Comparison of ENCODE assay signal across 24 cellular contexts in the genomic region with DNA sequence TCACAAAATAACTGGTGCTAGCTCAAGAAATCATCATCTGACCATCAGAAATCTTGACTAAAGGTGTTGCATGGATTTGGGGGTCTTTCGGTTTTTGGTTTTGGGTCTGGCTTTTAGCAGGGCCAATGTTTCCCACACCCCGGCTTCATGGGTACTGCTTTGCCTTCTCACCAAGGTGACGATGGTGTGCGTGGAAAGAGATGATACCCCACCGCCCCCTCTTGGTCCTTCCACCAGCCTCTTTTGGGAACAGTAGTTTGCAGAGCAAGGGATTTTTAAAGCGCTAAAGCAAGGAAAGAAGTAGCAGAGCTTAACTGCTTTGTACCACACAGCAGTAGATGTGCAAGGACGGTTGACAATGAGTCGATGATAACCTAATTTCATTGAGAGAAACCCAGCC. TPM values are rescaled to one million over a fixed set of nuclear protein-coding genes. Genes with fewer than 3 reads are reported as not detected.
DNase-seq lines count a peak whose midpoint lies in the region; ATAC-seq, FAIRE-seq and TF ChIP-seq lines count a peak whose summit lies in the region.
"Had no signal": no experiment of that assay in that cellular context is flagged by ENCODE, and none has a peak within 500 bp of the region (broad histone marks: within the 10 kb centered on the region; RNA-seq: fewer than 3 reads in every experiment).

No MANE protein-coding gene starts in this region.

- TF ChIP-seq EP300 in H1 (IDR thresholded peaks at IDR 0.05; ENCODE audit: borderline replicate concordance in 1 of 2, low read depth in 2 of 2, low read length in 2 of 2), result no peak

- H3K4me1 ChIP-seq in GM23338 (ENCODE audit: insufficient read depth) (peaks cover 27% of the 10 kb centered on the region), H1 (replicated peaks in 1 of 4; ENCODE audit: control insufficient read depth in 3 of 4, insufficient read depth in 4 of 4, low read length in 3 of 4) (peaks cover 4 to 13% (median 12%) of the 10 kb centered on the region in 4 experiments)
- H3K4me1 ChIP-seq: A549; BE2C; BLaER1 treated with 17β-estradiol and CSF1 and Interleukin-3, amounts not matched to agents 10 nM and 100 nM had no signal

- H3F3A ChIP-seq in GM23338 (replicated peaks; ENCODE audit: low read depth), result peaks cover 3% of the 10 kb centered on the region; the same call in 1 of the 2 replicates

- no peaks in the 10 kb centered on the region for H3K27me3 Mint-ChIP-seq in activated T-cell treated with anti-CD3 and anti-CD28 coated beads, Interleukin-2, amount 50 U/mL, for 24 hours
- no peaks in the 10 kb centered on the region for H3K27me3 Mint-ChIP-seq in activated T-cell treated with anti-CD3 and anti-CD28 coated beads, Interleukin-2, amount 50 U/mL, for 72 hours (ENCODE audit: low read depth)
- peaks cover 10% of the 10 kb centered on the region for H3K27me3 Mint-ChIP-seq in GM23338 (ENCODE audit: insufficient read depth, low read depth, poor library complexity)
- H3K27me3 Mint-ChIP-seq: CD4-positive, alpha-beta T cell; CD8-positive, alpha-beta memory T cell had no signal

- H3K4me1 Mint-ChIP-seq in activated T-cell treated with anti-CD3 and anti-CD28 coated beads, Interleukin-2, amount 50 U/mL, for 24 hours (ENCODE audit: low read depth), result peaks cover 3% of the 10 kb centered on the region
- no peaks in the 10 kb centered on the region for H3K4me1 Mint-ChIP-seq in activated T-cell treated with anti-CD3 and anti-CD28 coated beads, Interleukin-2, amount 50 U/mL, for 72 hours (ENCODE audit: low read depth)
- peaks cover 26% of the 10 kb centered on the region for H3K4me1 Mint-ChIP-seq in GM23338
- H3K4me1 Mint-ChIP-seq: CD14-positive monocyte had no signal

- H3K9ac ChIP-seq in H1 (replicated peaks in 1 of 4; ENCODE audit: extremely low read depth in 1 of 4, low read depth in 3 of 4, low read length in 3 of 4), result no peak overlapping the region
- H3K9ac ChIP-seq: BLaER1 treated with 17β-estradiol and CSF1 and Interleukin-3, amounts not matched to agents 10 nM and 100 nM had no signal

- no peak overlapping the region for H4K91ac ChIP-seq in H1 (replicated peaks; ENCODE audit: insufficient read length, low read length)

- no peak for FAIRE-seq in H1 (lab: Jason Lieb, UNC)
- FAIRE-seq: A549, D721Med, GM12878 had no signal

- intact Hi-C loops in head of caudate nucleus (cut with DNase I), result no loop called here

- CTCF ChIA-PET in H1 (lab: Charles Lee; ENCODE audit: partially characterized antibody), result interaction anchor here (1.0 to 2.0 kb wide), 8 partner anchors 21 to 279 kb away, joined by 3 to 8 read pairs (median 4); no protein-coding TSS in a partner anchor

- no peak overlapping the region for H4K5ac ChIP-seq in H1 (ENCODE audit: insufficient read length, low read depth, low read length)

- DNase-seq in activated T-cell treated with anti-CD3 and anti-CD28 coated beads, Interleukin-2, amount 50 U/mL, for 24 hours, result no peak
- DNase-seq in activated T-cell treated with anti-CD3 and anti-CD28 coated beads, Interleukin-2, amount 50 U/mL, for 72 hours, result no peak
- DNase-seq in GM23338 (ENCODE audit: low spot score), result peak; percentile 25
- no peak for DNase-seq in H1 (ENCODE audit: low read depth in 1 of 2, low spot score in 2 of 2)
- no peak for DNase-seq in head of caudate nucleus
- DNase-seq in NK-92 (lab: John Stamatoyannopoulos, UW; ENCODE audit: unreplicated experiment), result no peak
- DNase-seq: 8988T; ACHN; AML-193; BE2C; CD4-positive, alpha-beta T cell; DMS 273 treated with DMSO at 0.1 percent for 48 hours; DMS79; EL; GDM1; GOT3; H7 had no signal

- no peak overlapping the region for H3K56ac ChIP-seq in H1 (replicated peaks; ENCODE audit: insufficient read length, low read depth, low read length)

- H4K20me1 ChIP-seq in GM23338 (replicated peaks; ENCODE audit: insufficient read depth) (no peaks in the 10 kb centered on the region; the same call in 1 of the 2 replicates), H1 (replicated peaks in 1 of 2; ENCODE audit: control insufficient read depth in 1 of 2, insufficient read depth in 2 of 2, low read length in 2 of 2) (peaks cover 0 to 3% of the 10 kb centered on the region in 2 experiments)

- TF ChIP-seq CTCF in GM23338 (conservative IDR thresholded peaks at IDR 0.05; ENCODE audit: low read depth in 2 of 2) (peak; percentile 28 to 52; a peak in 3 of 4 replicates), H1 (IDR thresholded peaks at IDR 0.05; ENCODE audit: control extremely low read depth in 1 of 3, insufficient read depth in 1 of 3, low read depth in 1 of 3, low read length in 3 of 3) (no peak)

- H2AFZ ChIP-seq in GM23338, result no peak overlapping the region
- no peak overlapping the region for H2AFZ ChIP-seq in H1 (ENCODE audit: low read length)

- H3K4ac ChIP-seq in H1 (replicated peaks; ENCODE audit: insufficient read length, low read depth, low read length), result no peak overlapping the region

- no peak for TF ChIP-seq POLR2A in H1 (IDR thresholded peaks at IDR 0.05; ENCODE audit: control extremely low read depth in 1 of 2, low read depth in 2 of 2, low read length in 2 of 2)

- no peak overlapping the region for H3K14ac ChIP-seq in H1 (ENCODE audit: insufficient read length)

- no peak overlapping the region for H2BK12ac ChIP-seq in H1 (ENCODE audit: low read depth, low read length)

- no peak overlapping the region for H2BK20ac ChIP-seq in H1 (ENCODE audit: low read length)

- no peaks in the 10 kb centered on the region for H3K9me2 ChIP-seq in GM23338 (ENCODE audit: insufficient read depth)

- H3K27ac ChIP-seq in GM23338 (ENCODE audit: low read depth) (no peak overlapping the region), H1 (ENCODE audit: low read depth, low read length) (no peak overlapping the region)
- H3K27ac ChIP-seq: A549; BLaER1 treated with 17β-estradiol and CSF1 and Interleukin-3, amounts not matched to agents 10 nM and 100 nM had no signal

- H2AK5ac ChIP-seq in H1 (ENCODE audit: low read depth, low read length), result no peak overlapping the region

- POLR2A ChIA-PET in H1 (lab: Charles Lee; ENCODE audit: partially characterized antibody), result no interaction called here

- no peaks in the 10 kb centered on the region for H3K9me3 Mint-ChIP-seq in activated T-cell treated with anti-CD3 and anti-CD28 coated beads, Interleukin-2, amount 50 U/mL, for 24 hours
- H3K9me3 Mint-ChIP-seq in activated T-cell treated with anti-CD3 and anti-CD28 coated beads, Interleukin-2, amount 50 U/mL, for 72 hours, result no peaks in the 10 kb centered on the region
- H3K9me3 Mint-ChIP-seq in GM23338, result no peaks in the 10 kb centered on the region
- H3K9me3 Mint-ChIP-seq: CD14-positive monocyte; CD4-positive, alpha-beta T cell; CD8-positive, alpha-beta memory T cell had no signal

- peak; percentile 39 to 51; a peak in 3 of 4 replicates for TF ChIP-seq RAD21 in H1 (IDR thresholded peaks at IDR 0.05 in 1 of 2, conservative IDR thresholded peaks at IDR 0.05 in 1 of 2; ENCODE audit: low read depth in 2 of 2, low read length in 2 of 2)

- no peak overlapping the region for H3K23ac ChIP-seq in H1 (ENCODE audit: insufficient read length)

- no peak overlapping the region for H2BK15ac ChIP-seq in H1 (ENCODE audit: low read length)

- WGBS in H1 (ENCODE audit: extremely low coverage in 1 of 2, insufficient coverage in 1 of 2, insufficient read length in 1 of 2, insufficient replicate concordance in 2 of 2, low coverage in 1 of 2, low lambda C conversion rate in 2 of 2, missing lambda C conversion rate in 1 of 2), 2 experiments, result 86% methylated on average over 8 of the region's 8 CpGs; no CpG with 5 or more reads in 1 of the 2 experiments

- no peak overlapping the region for H3K18ac ChIP-seq in H1 (ENCODE audit: extremely low read depth, low read length)

- no peak overlapping the region for H2BK120ac ChIP-seq in H1 (replicated peaks; ENCODE audit: low read depth, low read length)

- no peaks in the 10 kb centered on the region for H3K9me3 ChIP-seq in H1 (ENCODE audit: insufficient read depth in 2 of 2, low read depth in 1 of 2, low read length in 1 of 2)
- H3K9me3 ChIP-seq: A549; BE2C; BLaER1 treated with 17β-estradiol and CSF1 and Interleukin-3, amounts not matched to agents 10 nM and 100 nM had no signal

- no peak overlapping the region for H3K4me3 ChIP-seq in GM23338
- no peak overlapping the region for H3K4me3 ChIP-seq in H1 (ENCODE audit: extremely low read depth in 1 of 4, insufficient read depth in 2 of 4, low read depth in 3 of 4, low read length in 4 of 4)
- H3K4me3 ChIP-seq: A549; BLaER1 treated with 17β-estradiol and CSF1 and Interleukin-3, amounts not matched to agents 10 nM and 100 nM; GM12878 had no signal

- no peak overlapping the region for H3K4me2 ChIP-seq in GM23338
- no peak overlapping the region for H3K4me2 ChIP-seq in H1 (ENCODE audit: insufficient read depth in 1 of 2, low read depth in 2 of 2, low read length in 2 of 2)
- H3K4me2 ChIP-seq: A549; BLaER1 treated with 17β-estradiol and CSF1 and Interleukin-3, amounts not matched to agents 10 nM and 100 nM had no signal

- H3K23me2 ChIP-seq in H1 (ENCODE audit: low read depth, low read length), result no peaks in the 10 kb centered on the region; the same call in 1 of the 2 replicates

- H3K27me3 ChIP-seq in GM23338 (ENCODE audit: insufficient read depth), result no peaks in the 10 kb centered on the region
- no peaks in the 10 kb centered on the region for H3K27me3 ChIP-seq in H1 (replicated peaks in 1 of 4; ENCODE audit: control insufficient read depth in 3 of 4, extremely low read depth in 1 of 4, insufficient read depth in 3 of 4, low read length in 3 of 4)
- H3K27me3 ChIP-seq: BE2C; BLaER1 treated with 17β-estradiol and CSF1 and Interleukin-3, amounts not matched to agents 10 nM and 100 nM had no signal

- no peak overlapping the region for H3K4me3 Mint-ChIP-seq in activated T-cell treated with anti-CD3 and anti-CD28 coated beads, Interleukin-2, amount 50 U/mL, for 24 hours
- H3K4me3 Mint-ChIP-seq in activated T-cell treated with anti-CD3 and anti-CD28 coated beads, Interleukin-2, amount 50 U/mL, for 72 hours, result no peak overlapping the region
- H3K4me3 Mint-ChIP-seq in GM23338, result no peak overlapping the region
- H3K4me3 Mint-ChIP-seq: CD14-positive monocyte; CD4-positive, alpha-beta T cell had no signal

- H3K79me2 ChIP-seq in GM23338 (replicated peaks; ENCODE audit: insufficient read depth) (no peaks in the 10 kb centered on the region), H1 (ENCODE audit: control insufficient read depth in 1 of 2, insufficient read depth in 2 of 2, low read length in 2 of 2) (no peaks in the 10 kb centered on the region)

- H3K36me3 ChIP-seq in GM23338 (ENCODE audit: insufficient read depth), result no peaks in the 10 kb centered on the region
- peaks cover 7 to 18% (median 11%) of the 10 kb centered on the region in 4 experiments; a peak in 7 of 8 replicates for H3K36me3 ChIP-seq in H1 (ENCODE audit: control insufficient read depth in 2 of 4, insufficient read depth in 4 of 4, low read length in 3 of 4)

- ATAC-seq in activated T-cell treated with anti-CD3 and anti-CD28 coated beads, Interleukin-2, amount 50 U/mL, for 72 hours (replicated peaks in 1 of 2), result no peak
- ATAC-seq in GM23338, result peak; percentile 15
- ATAC-seq: A549, GM12878, HCT116 had no signal

- H4K8ac ChIP-seq in H1 (ENCODE audit: extremely low read depth, insufficient read depth, low read length), result no peak overlapping the region

- H3K36me3 Mint-ChIP-seq in activated T-cell treated with anti-CD3 and anti-CD28 coated beads, Interleukin-2, amount 50 U/mL, for 24 hours (ENCODE audit: low read depth), result peaks cover 50% of the 10 kb centered on the region
- peaks cover 0 to 4% of the 10 kb centered on the region in 2 donors for H3K36me3 Mint-ChIP-seq in activated T-cell treated with anti-CD3 and anti-CD28 coated beads, Interleukin-2, amount 50 U/mL, for 72 hours (ENCODE audit: insufficient read depth in 2 of 2)
- peaks cover 16% of the 10 kb centered on the region for H3K36me3 Mint-ChIP-seq in GM23338 (ENCODE audit: low read depth)

- H3K27ac Mint-ChIP-seq in activated T-cell treated with anti-CD3 and anti-CD28 coated beads, Interleukin-2, amount 50 U/mL, for 24 hours, result peak overlapping the region; percentile 29
- H3K27ac Mint-ChIP-seq in activated T-cell treated with anti-CD3 and anti-CD28 coated beads, Interleukin-2, amount 50 U/mL, for 72 hours, result no peak overlapping the region
- no peak overlapping the region for H3K27ac Mint-ChIP-seq in GM23338
- H3K27ac Mint-ChIP-seq: CD4-positive, alpha-beta T cell; CD8-positive, alpha-beta memory T cell had no signal

- H3K79me1 ChIP-seq in H1 (ENCODE audit: low read depth, low read length), result no peaks in the 10 kb centered on the region

- no peak overlapping the region for H2BK5ac ChIP-seq in H1 (ENCODE audit: low read depth, low read length)

RNA-seq across cellular contexts. Expression of gene BOLA3, which starts 42.3 kb away (rescaled TPM):
- 10 to 100 TPM; 41.1 to 42.5 TPM for total RNA-seq in activated T-cell treated with anti-CD3 and anti-CD28 coated beads, Interleukin-2, amount 50 U/mL, for 72 hours
- 36.2 and 89.8 TPM in 2 replicates for total RNA-seq in GM23338 (2014; rRNA removed; shearing (Covaris generic))
- polyA plus RNA-seq in GM23338 (2016; fragmentation: Nextera tagmentation; extraction: Ambion mirVana) (233 and 235 TPM in 2 replicates), H1 (2011; rRNA removed) (41.5 and 46.1 TPM in 2 replicates)
- 67.3 and 68.6 TPM in 2 replicates for total RNA-seq in H1 (2021; fragmentation: NEBNext Ultra II Directional; extraction: Animal tissue kit (Norgen Biotek cat#: 25700))
- polyA plus RNA-seq in H1 (2011; cell fraction: cytosol; rRNA removed), result 52.0 TPM
- 13.3 TPM for polyA plus RNA-seq in H1 (2011; cell fraction: nucleus; rRNA removed)
- polyA plus RNA-seq in H1 (2012, experiment 1 of 2), result 42.8 to 64.7 TPM (median 51.8 TPM) in 4 replicates
- 54.5 TPM for polyA plus RNA-seq in H1 (2012, experiment 2 of 2)
- polyA plus RNA-seq in H1 (2013, experiment 1 of 2), result 116 TPM
- 116 TPM for polyA plus RNA-seq in H1 (2013, experiment 2 of 2)
- 5.1 and 5.5 TPM in 2 replicates for polyA minus RNA-seq in H1 (2011; rRNA and poly(A)+ RNA removed)
- polyA minus RNA-seq in H1 (2011; cell fraction: cytosol; rRNA and poly(A)+ RNA removed), result 16.7 TPM
- 26.5 TPM for polyA minus RNA-seq in H1 (2011; cell fraction: nucleus; rRNA and poly(A)+ RNA removed)

Comparison
In these comparisons a context has a peak if more than half of its experiments do, and no peak if none do; other contexts are left out.
1. CTCF ChIP-seq: peak in GM23338 (2 of 2); none in H1 (0 of 3).